19 cellular contexts compared by ENCODE assay signal in genomic region chr11:126442523-126442922, GRCh38.
DNase-seq lines count a peak whose midpoint lies in the region; FAIRE-seq and TF ChIP-seq lines count a peak whose summit lies in the region.
"Had no signal": no experiment of that assay in that cellular context is flagged by ENCODE, and none has a peak within 500 bp of the region (broad histone marks: within the 10 kb centered on the region; RNA-seq: fewer than 3 reads in every experiment).

No MANE protein-coding gene starts in this region.

- 0 out of 2 replicates have a peak overlapping the region, but pooled peaks have one; percentile 61 for H2BK15ac ChIP-seq in H1 (ENCODE audit: low read length)

- H3K9me3 Mint-ChIP-seq in Caco-2 (ENCODE audit: unreplicated experiment) = no peaks in the 10 kb centered on the region
- H3K9me3 Mint-ChIP-seq: CD4-positive, alpha-beta memory T cell; H9; HFFc6 had no signal

- intact Hi-C loops in Caco-2 (cut with micrococcal nuclease; ENCODE audit: unreplicated experiment) = loop anchor here (5.0 kb wide), 3 partner anchors 120 to 1715 kb away; no protein-coding TSS in a partner anchor

- H3K36me3 Mint-ChIP-seq in Caco-2 (ENCODE audit: insufficient read depth, unreplicated experiment) = no peaks in the 10 kb centered on the region
- H3K36me3 Mint-ChIP-seq: CD4-positive, alpha-beta memory T cell had no signal

- TF ChIP-seq CTCF in H1 (IDR thresholded peaks at IDR 0.05; ENCODE audit: control extremely low read depth in 1 of 3, insufficient read depth in 1 of 3, low read depth in 1 of 3, low read length in 3 of 3) = no peak
- TF ChIP-seq CTCF in Caco-2 (IDR thresholded peaks at IDR 0.05; ENCODE audit: insufficient read depth in 1 of 2, low read depth in 1 of 2, low read length in 1 of 2, severe bottlenecking in 1 of 2, unreplicated experiment in 1 of 2) = no peak

- H2BK12ac ChIP-seq in H1 (ENCODE audit: low read depth, low read length) = no peak overlapping the region

- H3K79me1 ChIP-seq in H1 (ENCODE audit: low read depth, low read length) = peaks cover 2% of the 10 kb centered on the region; the same call in 1 of the 2 replicates

- no peak for TF ChIP-seq POLR2A in H1 (IDR thresholded peaks at IDR 0.05; ENCODE audit: control extremely low read depth in 1 of 2, low read depth in 2 of 2, low read length in 2 of 2)

- H3K4me1 ChIP-seq in BLaER1 treated with 17β-estradiol and CSF1 and Interleukin-3, amounts not matched to agents 10 nM and 100 nM = peaks cover 11 to 92% (median 76%) of the 10 kb centered on the region in 10 experiments
- H3K4me1 ChIP-seq in H1 (replicated peaks in 1 of 4; ENCODE audit: control insufficient read depth in 3 of 4, insufficient read depth in 4 of 4, low read length in 3 of 4) (peaks cover 4 to 11% (median 8%) of the 10 kb centered on the region in 4 experiments; a peak in 5 of 7 replicates), Caco-2 (no peaks in the 10 kb centered on the region; the same call in 1 of the 2 replicates)

- no TSS peak for BruUV-seq in Caco-2 (replicated peaks; lab: Mats Ljungman, UMichigan)

- no peaks in the 10 kb centered on the region; a peak in 1 of 4 replicates for H3K79me2 ChIP-seq in H1 (ENCODE audit: control insufficient read depth in 1 of 2, insufficient read depth in 2 of 2, low read length in 2 of 2)

- H3K56ac ChIP-seq in H1 (replicated peaks; ENCODE audit: insufficient read length, low read depth, low read length) = no peak overlapping the region

- H3K9ac ChIP-seq in BLaER1 treated with 17β-estradiol and CSF1 and Interleukin-3, amounts not matched to agents 10 nM and 100 nM = peak overlapping the region in 4 of 11 experiments; percentile 45 to 64 (median 55); a peak in 7 of 22 replicates
- no peak overlapping the region for H3K9ac ChIP-seq in H1 (replicated peaks in 1 of 4; ENCODE audit: extremely low read depth in 1 of 4, low read depth in 3 of 4, low read length in 3 of 4)

- H3K4me2 ChIP-seq in BLaER1 treated with 17β-estradiol and CSF1 and Interleukin-3, amounts not matched to agents 10 nM and 100 nM = peak overlapping the region in 9 of 11 experiments; percentile 66 to 98 (median 83); a peak in 18 of 22 replicates
- no peak overlapping the region for H3K4me2 ChIP-seq in H1 (ENCODE audit: insufficient read depth in 1 of 2, low read depth in 2 of 2, low read length in 2 of 2)

- peaks cover 7% of the 10 kb centered on the region for H3K4me1 Mint-ChIP-seq in Caco-2 (ENCODE audit: low read depth, unreplicated experiment)

- H2BK20ac ChIP-seq in H1 (ENCODE audit: low read length) = no peak overlapping the region

- no peak overlapping the region for H3K4me3 Mint-ChIP-seq in Caco-2 (ENCODE audit: unreplicated experiment)
- H3K4me3 Mint-ChIP-seq: CD4-positive, alpha-beta memory T cell; H9; HFFc6; T-helper 17 cell had no signal

- no peak overlapping the region for H3K14ac ChIP-seq in H1 (ENCODE audit: insufficient read length)

- no peak overlapping the region for H2AFZ ChIP-seq in H1 (ENCODE audit: low read length)

- no peak overlapping the region for H3K23ac ChIP-seq in H1 (ENCODE audit: insufficient read length)

- H2BK120ac ChIP-seq in H1 (replicated peaks; ENCODE audit: low read depth, low read length) = no peak overlapping the region

- no peak overlapping the region for H3K27ac Mint-ChIP-seq in Caco-2 (ENCODE audit: unreplicated experiment)
- H3K27ac Mint-ChIP-seq: CD4-positive, alpha-beta memory T cell; HFFc6; T-helper 17 cell had no signal

- 79% methylated on average over 9 of the region's 9 CpGs; no CpG with 5 or more reads in 1 of the 2 experiments for WGBS in H1 (ENCODE audit: extremely low coverage in 1 of 2, insufficient coverage in 1 of 2, insufficient read length in 1 of 2, insufficient replicate concordance in 2 of 2, low coverage in 1 of 2, low lambda C conversion rate in 2 of 2, missing lambda C conversion rate in 1 of 2), 2 experiments

- FAIRE-seq in H1 (lab: Jason Lieb, UNC) = no peak

- H3K23me2 ChIP-seq in H1 (ENCODE audit: low read depth, low read length) = 0 out of 2 replicates have a peak, but pooled peaks cover 2% of the 10 kb centered on the region

- H4K91ac ChIP-seq in H1 (replicated peaks; ENCODE audit: insufficient read length, low read length) = no peak overlapping the region

- DNase-seq in DMS79 treated with DMSO at 0.1 percent for 48 hours (lab: John Stamatoyannopoulos, UW) (peak; percentile 76), NCI-H526 treated with DMSO at 0.1 percent for 48 hours (lab: John Stamatoyannopoulos, UW) (peak; percentile 36), H1 (ENCODE audit: low read depth in 1 of 2, low spot score in 2 of 2) (no peak), Caco-2 (no peak), nucleus accumbens (lab: John Stamatoyannopoulos, UW) (no peak), COLO668 (lab: John Stamatoyannopoulos, UW; ENCODE audit: unreplicated experiment) (no peak)
- DNase-seq in stimulated activated CD4-positive, alpha-beta T cell treated with anti-CD3 and anti-CD28 coated beads, Interleukin-1b, Interleukin-23, amount 100 ng/mL, for 48 hours = no peak
- DNase-seq: Calu3; CD4-positive, alpha-beta memory T cell; GF-D8; H9; HFFc6; MG63; NCI-H1048; NCI-H1930; Right ventricle myocardium superior; SW 1271; T-helper 17 cell had no signal

- no peaks in the 10 kb centered on the region for H3K36me3 ChIP-seq in BLaER1 treated with 17β-estradiol and CSF1 and Interleukin-3, amounts not matched to agents 10 nM and 100 nM
- H3K36me3 ChIP-seq in H1 (ENCODE audit: control insufficient read depth in 2 of 4, insufficient read depth in 4 of 4, low read length in 3 of 4) (no peaks in the 10 kb centered on the region), Caco-2 (ENCODE audit: control insufficient read depth, insufficient read depth, low read length) (no peaks in the 10 kb centered on the region)
- H3K36me3 ChIP-seq: MG63 had no signal

- H3K27ac ChIP-seq in BLaER1 treated with 17β-estradiol and CSF1 and Interleukin-3, amounts not matched to agents 10 nM and 100 nM = peak overlapping the region in 2 of 11 experiments; percentile 9 to 11; a peak in 1 of 22 replicates
- no peak overlapping the region for H3K27ac ChIP-seq in H1 (ENCODE audit: low read depth, low read length)

- H3K4ac ChIP-seq in H1 (replicated peaks; ENCODE audit: insufficient read length, low read depth, low read length) = no peak overlapping the region

- no peak for TF ChIP-seq RAD21 in H1 (IDR thresholded peaks at IDR 0.05 in 1 of 2, conservative IDR thresholded peaks at IDR 0.05 in 1 of 2; ENCODE audit: low read depth in 2 of 2, low read length in 2 of 2)

- TF ChIP-seq EP300 in H1 (IDR thresholded peaks at IDR 0.05; ENCODE audit: borderline replicate concordance in 1 of 2, low read depth in 2 of 2, low read length in 2 of 2) = no peak

- H2AK5ac ChIP-seq in H1 (ENCODE audit: low read depth, low read length) = no peak overlapping the region

- peaks cover 45% of the 10 kb centered on the region for H3K27me3 Mint-ChIP-seq in Caco-2 (ENCODE audit: insufficient read depth, unreplicated experiment)

- no peak overlapping the region for H4K8ac ChIP-seq in H1 (ENCODE audit: extremely low read depth, insufficient read depth, low read length)

- no peak overlapping the region for H3K18ac ChIP-seq in H1 (ENCODE audit: extremely low read depth, low read length)

- H3K9me3 ChIP-seq in BLaER1 treated with 17β-estradiol and CSF1 and Interleukin-3, amounts not matched to agents 10 nM and 100 nM (replicated peaks in 1 of 11) = no peaks in the 10 kb centered on the region
- H3K9me3 ChIP-seq in H1 (ENCODE audit: insufficient read depth in 2 of 2, low read depth in 1 of 2, low read length in 1 of 2) (no peaks in the 10 kb centered on the region), Caco-2 (no peaks in the 10 kb centered on the region)
- H3K9me3 ChIP-seq: MG63 had no signal

- H3K27me3 ChIP-seq in BLaER1 treated with 17β-estradiol and CSF1 and Interleukin-3, amounts not matched to agents 10 nM and 100 nM = peaks cover 0 to 18% (median 0%) of the 10 kb centered on the region in 11 experiments; a peak in 4 of 22 replicates
- H3K27me3 ChIP-seq in H1 (replicated peaks in 1 of 4; ENCODE audit: control insufficient read depth in 3 of 4, extremely low read depth in 1 of 4, insufficient read depth in 3 of 4, low read length in 3 of 4) (no peaks in the 10 kb centered on the region), Caco-2 (replicated peaks; ENCODE audit: control insufficient read depth, insufficient read depth, low read length) (peaks cover 4% of the 10 kb centered on the region)
- H3K27me3 ChIP-seq: MG63 had no signal

- H4K5ac ChIP-seq in H1 (ENCODE audit: insufficient read length, low read depth, low read length) = no peak overlapping the region

- peaks cover 0 to 12% (median 0%) of the 10 kb centered on the region in 11 experiments; a peak in 2 of 22 replicates for H4K20me1 ChIP-seq in BLaER1 treated with 17β-estradiol and CSF1 and Interleukin-3, amounts not matched to agents 10 nM and 100 nM
- peaks cover 0 to 3% of the 10 kb centered on the region in 2 experiments for H4K20me1 ChIP-seq in H1 (replicated peaks in 1 of 2; ENCODE audit: control insufficient read depth in 1 of 2, insufficient read depth in 2 of 2, low read length in 2 of 2)

- POLR2A ChIA-PET in H1 (lab: Charles Lee; ENCODE audit: partially characterized antibody) = interaction anchor here (0.8 to 1.2 kb wide), 2 partner anchors 50 to 57 kb away, joined by 3 read pairs; no protein-coding TSS in a partner anchor
- POLR2A ChIA-PET in Caco-2 (lab: Charles Lee) = no interaction called here

- peak overlapping the region in 2 of 10 experiments; percentile 34 to 38; a peak in 1 of 20 replicates for H3K4me3 ChIP-seq in BLaER1 treated with 17β-estradiol and CSF1 and Interleukin-3, amounts not matched to agents 10 nM and 100 nM
- H3K4me3 ChIP-seq in H1 (ENCODE audit: extremely low read depth in 1 of 4, insufficient read depth in 2 of 4, low read depth in 3 of 4, low read length in 4 of 4) (no peak overlapping the region), Caco-2 (ENCODE audit: low read depth, low read length) (no peak overlapping the region)
- H3K4me3 ChIP-seq: MG63 had no signal

- CTCF ChIA-PET in H1 (lab: Charles Lee; ENCODE audit: partially characterized antibody) = interaction anchor here (0.6 to 5.6 kb wide), 34 partner anchors 10 to 548 kb away, joined by 3 to 54 read pairs (median 4); no protein-coding TSS in a partner anchor
- CTCF ChIA-PET in Caco-2 (lab: Charles Lee) = interaction anchor here (0.7 to 4.0 kb wide), 4 partner anchors 38 to 903 kb away, joined by 3 to 84 read pairs (median 6); no protein-coding TSS in a partner anchor

- no peak overlapping the region for H2BK5ac ChIP-seq in H1 (ENCODE audit: low read depth, low read length)

TF ChIP-seq in H1, 55 proteins besides CTCF, POLR2A, EP300 and RAD21 (continues in another document):
- TF ChIP-seq CEBPB (IDR thresholded peaks at IDR 0.05; ENCODE audit: low read depth, low read length) = no peak

Comparison
In these comparisons a context has a peak if more than half of its experiments do, and no peak if none do; other contexts are left out.
1. H3K4me2 ChIP-seq: peak in BLaER1 treated with 17β-estradiol and CSF1 and Interleukin-3, amounts not matched to agents 10 nM and 100 nM (9 of 11); none in H1 (0 of 2).
2. DNase-seq: peak in DMS79 treated with DMSO at 0.1 percent for 48 hours (single experiment) and NCI-H526 treated with DMSO at 0.1 percent for 48 hours (single experiment); none in H1 (0 of 2), Caco-2 (0 of 2), nucleus accumbens (0 of 56), stimulated activated CD4-positive, alpha-beta T cell treated with anti-CD3 and anti-CD28 coated beads, Interleukin-1b, Interleukin-23, amount 100 ng/mL, for 48 hours (single experiment) and COLO668 (single experiment).